In the genomic region with DNA sequence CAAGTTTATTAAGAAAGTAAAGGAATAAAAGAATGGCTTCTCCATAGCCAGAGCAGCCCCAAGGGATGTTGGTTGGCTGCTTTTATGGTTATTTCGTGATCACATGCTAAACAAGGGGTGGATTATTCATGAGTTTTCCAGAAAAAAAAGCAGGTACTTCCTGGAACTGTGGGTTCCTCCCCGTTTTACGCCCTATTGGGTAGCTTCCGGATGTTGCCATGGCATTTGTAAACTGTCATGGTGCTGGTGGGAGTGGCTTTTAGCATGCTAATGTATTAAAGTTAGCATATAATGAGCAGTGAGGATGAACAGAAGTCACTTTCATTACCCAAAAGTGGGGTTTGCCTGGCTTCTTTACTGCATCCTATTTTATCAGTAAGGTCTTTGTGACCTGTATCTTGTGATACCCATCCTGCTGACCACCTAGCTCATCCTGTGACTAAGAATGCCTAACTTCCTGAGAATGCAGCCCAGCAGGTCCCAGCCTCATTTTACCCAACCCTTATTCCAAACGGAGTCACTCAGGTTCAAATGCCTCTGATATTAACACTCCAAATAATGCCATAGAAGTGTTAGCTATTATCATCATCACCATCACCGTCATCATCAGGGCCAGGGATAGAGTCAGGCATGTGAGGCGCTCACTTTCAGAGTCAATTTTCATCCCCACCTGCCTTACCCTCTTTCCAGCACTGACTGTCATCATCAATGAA, we compare ENCODE assay signal across 18 cellular contexts.
"Had no signal": no experiment of that assay in that cellular context is flagged by ENCODE, and none has a peak within 500 bp of the region (broad histone marks: within the 10 kb centered on the region; RNA-seq: fewer than 3 reads in every experiment).

No MANE protein-coding gene starts in this region.

- ATAC-seq: lower lobe of right lung; stimulated activated effector memory CD8-positive, alpha-beta T cell treated with anti-CD3 and anti-CD28 coated beads, Interleukin-12 subunit alpha, Interleukin-12 subunit beta, amount 100 ng/mL, for 72 hours had no signal

- DNase-seq: activated B cell treated with CpG ODN at 0.5 μM for 24 hours; activated CD4-positive, alpha-beta T cell treated with anti-CD3 and anti-CD28 coated beads, Interleukin-2, amount 10 ng/mL, durations not matched to agents 24 days and 14 days; activated gamma-delta T cell treated with Interleukin-2 at 50 U/mL for 16 hours; brain microvascular endothelial cell; cerebellar nuclear complex; effector memory CD4-positive, alpha-beta T cell; kidney glomerular epithelial cell; lower lobe of right lung; stimulated activated CD4-positive, alpha-beta T cell treated with anti-CD3 and anti-CD28 coated beads, Interleukin-12 subunit alpha, Interleukin-12 subunit beta, amount 100 ng/mL, for 4 hours; stimulated activated CD4-positive, alpha-beta T cell treated with anti-CD3 and anti-CD28 coated beads, Interleukin-2, amount 100 ng/mL, for 24 hours; tibial artery had no signal

- H3K4me3 Mint-ChIP-seq: activated B cell treated with CpG ODN at 0.5 μM for 24 hours; activated CD4-positive, alpha-beta T cell treated with anti-CD3 and anti-CD28 coated beads, Interleukin-2, amount 10 ng/mL, durations not matched to agents 24 days and 14 days; activated naive CD8-positive, alpha-beta T cell; dendritic cell treated with granulocyte-macrophage colony-stimulating factor and Interleukin-4, amounts not matched to agents 40 ng/mL and 50 ng/mL, for 4 days; mesothelial cell of epicardium; stimulated activated effector memory CD8-positive, alpha-beta T cell treated with anti-CD3 and anti-CD28 coated beads, Interleukin-12 subunit alpha, Interleukin-12 subunit beta, amount 100 ng/mL, for 72 hours; T-helper 2 cell treated with Interferon-gamma antibody and Interleukin-4, amounts not matched to agents 5 μg/mL and 100 μg/mL, for 36 hours had no signal

- H3K9me3 Mint-ChIP-seq: activated B cell treated with CpG ODN at 0.5 μM for 24 hours; activated CD4-positive, alpha-beta T cell treated with anti-CD3 and anti-CD28 coated beads, Interleukin-2, amount 10 ng/mL, durations not matched to agents 24 days and 14 days; dendritic cell treated with granulocyte-macrophage colony-stimulating factor and Interleukin-4, amounts not matched to agents 40 ng/mL and 50 ng/mL, for 4 days; mesothelial cell of epicardium; stimulated activated effector memory CD8-positive, alpha-beta T cell treated with anti-CD3 and anti-CD28 coated beads, Interleukin-12 subunit alpha, Interleukin-12 subunit beta, amount 100 ng/mL, for 72 hours; T-helper 2 cell treated with Interferon-gamma antibody and Interleukin-4, amounts not matched to agents 5 μg/mL and 100 μg/mL, for 36 hours had no signal

- H3K27ac Mint-ChIP-seq: activated B cell treated with CpG ODN at 0.5 μM for 24 hours; activated CD4-positive, alpha-beta T cell treated with anti-CD3 and anti-CD28 coated beads, Interleukin-2, amount 10 ng/mL, durations not matched to agents 24 days and 14 days; activated naive CD8-positive, alpha-beta T cell; dendritic cell treated with granulocyte-macrophage colony-stimulating factor and Interleukin-4, amounts not matched to agents 40 ng/mL and 50 ng/mL, for 4 days; mesothelial cell of epicardium; stimulated activated effector memory CD8-positive, alpha-beta T cell treated with anti-CD3 and anti-CD28 coated beads, Interleukin-12 subunit alpha, Interleukin-12 subunit beta, amount 100 ng/mL, for 72 hours; T-helper 2 cell treated with Interferon-gamma antibody and Interleukin-4, amounts not matched to agents 5 μg/mL and 100 μg/mL, for 36 hours had no signal

- H3K9me3 ChIP-seq: lower lobe of right lung, ovary, tibial artery had no signal

- H3K4me3 ChIP-seq: lower lobe of right lung, ovary had no signal

- H3K36me3 ChIP-seq: brain microvascular endothelial cell, lower lobe of right lung, ovary, tibial artery had no signal

- H3K27me3 ChIP-seq: brain microvascular endothelial cell, ovary, tibial artery had no signal

- H3K27me3 Mint-ChIP-seq: activated B cell treated with CpG ODN at 0.5 μM for 24 hours; dendritic cell treated with granulocyte-macrophage colony-stimulating factor and Interleukin-4, amounts not matched to agents 40 ng/mL and 50 ng/mL, for 4 days had no signal

- H3K36me3 Mint-ChIP-seq: activated naive CD8-positive, alpha-beta T cell; mesothelial cell of epicardium; stimulated activated effector memory CD8-positive, alpha-beta T cell treated with anti-CD3 and anti-CD28 coated beads, Interleukin-12 subunit alpha, Interleukin-12 subunit beta, amount 100 ng/mL, for 72 hours had no signal

- H3K27ac ChIP-seq: brain microvascular endothelial cell, epithelial cell of prostate, lower lobe of right lung, ovary had no signal

- H3K4me1 ChIP-seq: lower lobe of right lung had no signal
